ENCODE assay signal across 26 cellular contexts in genomic region chr7:89401690-89402089, GRCh38.
"Had no signal": no experiment of that assay in that cellular context is flagged by ENCODE, and none has a peak within 500 bp of the region (broad histone marks: within the 10 kb centered on the region; RNA-seq: fewer than 3 reads in every experiment).

No MANE protein-coding gene starts in this region.

- FAIRE-seq: islet of Langerhans, pancreas had no signal

- H3K4me3 ChIP-seq: colonic mucosa, gastroesophageal sphincter, heart right ventricle, pancreas, smooth muscle cell, thyroid gland had no signal

- ATAC-seq: foreskin keratinocyte; gastroesophageal sphincter; heart right ventricle; left colon; naive thymus-derived CD4-positive, alpha-beta T cell; pancreas; sciatic nerve; stimulated activated naive CD8-positive, alpha-beta T cell treated with anti-CD3 and anti-CD28 coated beads, Interleukin-15, amount 100 ng/mL, for 72 hours had no signal

- H3K36me3 ChIP-seq: colonic mucosa, gastroesophageal sphincter, heart right ventricle, pancreas, thyroid gland had no signal

- H3K27me3 ChIP-seq: colonic mucosa, foreskin keratinocyte, gastroesophageal sphincter, heart right ventricle, pancreas, thyroid gland had no signal

- H3K9me3 ChIP-seq: colonic mucosa, gastroesophageal sphincter, pancreas, thyroid gland had no signal

- DNase-seq: colonic mucosa; dermis blood vessel endothelial cell; effector memory CD4-positive, alpha-beta T cell; erythroblast; foreskin keratinocyte; heart right ventricle; hippocampal formation; left colon; midbrain; naive thymus-derived CD4-positive, alpha-beta T cell; nephron progenitor cell; nucleus accumbens; pancreas; retina; stimulated activated CD4-positive, alpha-beta T cell treated with anti-CD3 and anti-CD28 coated beads, Interleukin-12 subunit alpha, Interleukin-12 subunit beta, amount 100 ng/mL, for 4 hours; stimulated activated CD4-positive, alpha-beta T cell treated with anti-CD3 and anti-CD28 coated beads, Interleukin-1b, Interleukin-23, amount 100 ng/mL, for 48 hours; stimulated activated CD4-positive, alpha-beta T cell treated with anti-CD3 and anti-CD28 coated beads, Interleukin-4, amount 100 ng/mL, for 1 hour; stimulated activated CD8-positive, alpha-beta memory T cell treated with anti-CD3 and anti-CD28 coated beads, Interleukin-4, amount 100 ng/mL, for 48 hours; stimulated activated naive CD4-positive, alpha-beta T cell; stimulated activated naive CD8-positive, alpha-beta T cell treated with anti-CD3 and anti-CD28 coated beads, Interleukin-15, amount 100 ng/mL, for 72 hours; thyroid gland; trophoblast cell had no signal

- H3K4me1 ChIP-seq: colonic mucosa, foreskin keratinocyte, gastroesophageal sphincter, heart right ventricle, pancreas, thyroid gland had no signal

- H3K27ac ChIP-seq: colonic mucosa, foreskin keratinocyte, gastroesophageal sphincter, heart right ventricle, pancreas, thyroid gland had no signal
